Comparison of ENCODE assay signal across 29 cellular contexts in genomic region chr7:120852700-120853099, GRCh38. TPM values are rescaled to one million over a fixed set of nuclear protein-coding genes. Genes with fewer than 3 reads are reported as not detected.
"Had no signal": no experiment of that assay in that cellular context is flagged by ENCODE, and none has a peak within 500 bp of the region (broad histone marks: within the 10 kb centered on the region; RNA-seq: fewer than 3 reads in every experiment).

No MANE protein-coding gene starts in this region.

- FAIRE-seq: endometrium, frontal cortex, keratinocyte, pancreas had no signal

- ATAC-seq: effector memory CD8-positive, alpha-beta T cell; left ventricle myocardium superior; natural killer cell treated with Interleukin-12 subunit alpha and Interleukin-12 subunit beta and Interleukin-15 and Interleukin-18, amount 100 ng/mL, for 72 hours; pancreas; sciatic nerve had no signal

- H3K4me2 ChIP-seq: smooth muscle cell had no signal

- H3K4me3 Mint-ChIP-seq: effector memory CD8-positive, alpha-beta T cell; memory B cell; natural killer cell treated with Interleukin-12 subunit alpha and Interleukin-12 subunit beta and Interleukin-15 and Interleukin-18, amount 100 ng/mL, for 72 hours; neural crest cell had no signal

- H3K27me3 ChIP-seq: pancreas, right atrium auricular region, thyroid gland, vagina had no signal

- DNase-seq: dermis blood vessel endothelial cell; effector memory CD8-positive, alpha-beta T cell; erythroblast; esophagus squamous epithelium; hypothalamus; left ventricle myocardium superior; pancreas; stimulated activated CD4-positive, alpha-beta T cell treated with anti-CD3 and anti-CD28 coated beads, Interleukin-12 subunit alpha, Interleukin-12 subunit beta, amount 100 ng/mL, for 4 hours; stimulated activated CD4-positive, alpha-beta T cell treated with anti-CD3 and anti-CD28 coated beads, Interleukin-1b, Interleukin-23, amount 100 ng/mL, for 48 hours; stimulated activated CD4-positive, alpha-beta T cell treated with anti-CD3 and anti-CD28 coated beads, Interleukin-4, amount 100 ng/mL, for 1 hour; stimulated activated CD8-positive, alpha-beta memory T cell treated with anti-CD3 and anti-CD28 coated beads, Interleukin-4, amount 100 ng/mL, for 48 hours; stimulated activated naive CD4-positive, alpha-beta T cell treated with Interleukin-2 at 50 U/mL for 16 hours; stomach; thyroid gland; trophoblast cell had no signal

- H3K9me3 Mint-ChIP-seq: effector memory CD8-positive, alpha-beta T cell; memory B cell; natural killer cell treated with Interleukin-12 subunit alpha and Interleukin-12 subunit beta and Interleukin-15 and Interleukin-18, amount 100 ng/mL, for 72 hours; neural crest cell had no signal

- H3K27ac Mint-ChIP-seq: effector memory CD8-positive, alpha-beta T cell; memory B cell; natural killer cell treated with Interleukin-12 subunit alpha and Interleukin-12 subunit beta and Interleukin-15 and Interleukin-18, amount 100 ng/mL, for 72 hours had no signal

- H3K4me3 ChIP-seq: coronary artery, esophagus squamous epithelium, lung, pancreas, right atrium auricular region, smooth muscle cell, stomach, thyroid gland, vagina had no signal

- H3K9me3 ChIP-seq: esophagus squamous epithelium, neutrophil, pancreas, right atrium auricular region, stomach, thyroid gland, vagina had no signal

- H3K36me3 Mint-ChIP-seq: memory B cell; natural killer cell treated with Interleukin-12 subunit alpha and Interleukin-12 subunit beta and Interleukin-15 and Interleukin-18, amount 100 ng/mL, for 72 hours had no signal

- H3K27ac ChIP-seq: coronary artery, esophagus squamous epithelium, neutrophil, pancreas, right atrium auricular region, thyroid gland, vagina had no signal

- H3K36me3 ChIP-seq: esophagus squamous epithelium, neutrophil, pancreas, right atrium auricular region, stomach, thyroid gland, vagina had no signal

RNA-seq across cellular contexts. Expression of gene TSPAN12, which starts 5.2 kb away (rescaled TPM):
- total RNA-seq: mononuclear cell; natural killer cell treated with Interleukin-12 subunit alpha and Interleukin-12 subunit beta and Interleukin-15 and Interleukin-18, amount 100 ng/mL, for 72 hours had no signal
